8 cellular contexts compared by ENCODE assay signal in genomic region chr9:70419546-70420266, GRCh38. TPM values are rescaled to one million over a fixed set of nuclear protein-coding genes. Genes with fewer than 3 reads are reported as not detected.
DNase-seq lines count a peak whose midpoint lies in the region; ATAC-seq, FAIRE-seq and TF ChIP-seq lines count a peak whose summit lies in the region.

No MANE protein-coding gene starts in this region.

- TF ChIP-seq CTCF in endodermal cell (conservative IDR thresholded peaks at IDR 0.05) (peak; percentile 31), mesothelial cell of epicardium (IDR thresholded peaks at IDR 0.05; ENCODE audit: unreplicated experiment) (no peak)

- peak overlapping the region; percentile 89 for H3K4me3 ChIP-seq in endodermal cell (ENCODE audit: low read length)

- ATAC-seq in GM21367 (IDR thresholded peaks at IDR 0.05; ENCODE audit: unreplicated experiment), result peak; percentile 43

- peaks cover 25% of the 10 kb centered on the region for H3K27me3 ChIP-seq in endodermal cell (ENCODE audit: control insufficient read depth, insufficient read depth, low read length, poor library complexity, severe bottlenecking)

- H3K27me3 Mint-ChIP-seq in endodermal cell (ENCODE audit: insufficient read depth) (peaks cover 49% of the 10 kb centered on the region), mesothelial cell of epicardium (ENCODE audit: low read depth) (peaks cover 3% of the 10 kb centered on the region)

- peaks cover 13% of the 10 kb centered on the region for H3K4me1 Mint-ChIP-seq in endodermal cell
- H3K4me1 Mint-ChIP-seq in mesothelial cell of epicardium, result peaks cover 40% of the 10 kb centered on the region

- peak overlapping the region; percentile 93 for H3K27ac ChIP-seq in endodermal cell (ENCODE audit: low read depth, low read length)

- WGBS in endodermal cell (ENCODE audit: insufficient coverage in 1 of 2, insufficient read length in 1 of 2), 2 experiments, result 0% methylated on average over 15 to 43 of the region's 43 CpGs

- no peaks in the 10 kb centered on the region for H3K9me3 ChIP-seq in endodermal cell (ENCODE audit: control insufficient read depth, low read length)

- H3K27ac Mint-ChIP-seq in endodermal cell, result peak overlapping the region; percentile 97
- peak overlapping the region; percentile 98 for H3K27ac Mint-ChIP-seq in mesothelial cell of epicardium

- H3K9me3 Mint-ChIP-seq in endodermal cell, result no peaks in the 10 kb centered on the region
- H3K9me3 Mint-ChIP-seq in mesothelial cell of epicardium, result no peaks in the 10 kb centered on the region

- no peak for FAIRE-seq in HTR-8/SVneo (lab: Jason Lieb, UNC)

- peak overlapping the region; percentile 82 for H3K9ac ChIP-seq in endodermal cell (ENCODE audit: extremely low read depth, low read length, poor library complexity, severe bottlenecking)

- H3K4me3 Mint-ChIP-seq in endodermal cell, result peak overlapping the region; percentile 74
- H3K4me3 Mint-ChIP-seq in mesothelial cell of epicardium, result peak overlapping the region; percentile 82

- no peaks in the 10 kb centered on the region for H3K36me3 ChIP-seq in endodermal cell (ENCODE audit: control insufficient read depth, insufficient read depth, low read length)

- no peaks in the 10 kb centered on the region for H3K36me3 Mint-ChIP-seq in endodermal cell (ENCODE audit: low read depth)
- no peaks in the 10 kb centered on the region for H3K36me3 Mint-ChIP-seq in mesothelial cell of epicardium

- peaks cover 9% of the 10 kb centered on the region for H3K4me1 ChIP-seq in endodermal cell (ENCODE audit: control insufficient read depth, insufficient read depth, low read length)

- DNase-seq in COLO668 (lab: John Stamatoyannopoulos, UW; ENCODE audit: unreplicated experiment), result peak; percentile 96
- peak; percentile 76 for DNase-seq in HTR-8/SVneo (ENCODE audit: insufficient read length, low spot score)
- DNase-seq in NOMO-1 (lab: John Stamatoyannopoulos, UW; ENCODE audit: unreplicated experiment in 2 of 2), result peak; percentile 75 to 81
- peak; percentile 74 for DNase-seq in activated CD8-positive, alpha-beta memory T cell treated with anti-CD3 and anti-CD28 coated beads, Interleukin-2, amount 50 U/mL, for 24 hours (ENCODE audit: extremely low read depth)
- DNase-seq in endodermal cell, result peak; percentile 87
- peak; percentile 59 to 65 for DNase-seq in mesothelial cell of epicardium (ENCODE audit: low spot score in 2 of 2, unreplicated experiment in 2 of 2)
- peak; percentile 60 for DNase-seq in stimulated activated CD8-positive, alpha-beta memory T cell treated with anti-CD3 and anti-CD28 coated beads, Interleukin-15, amount 100 ng/mL, for 24 hours (ENCODE audit: low read depth)

RNA-seq across cellular contexts. Expression of gene KLF9, which starts 5.2 kb away (rescaled TPM):
- total RNA-seq in endodermal cell, result under 1 TPM; 0.13 to 0.31 TPM
- polyA plus RNA-seq in endodermal cell (2013, experiment 1 of 2), result 0.32 TPM
- 0.29 TPM for polyA plus RNA-seq in endodermal cell (2013, experiment 2 of 2)
- 3.4 to 3.7 TPM (median 3.6 TPM) in 3 replicates for total RNA-seq in mesothelial cell of epicardium

Comparison
In these comparisons a context has a peak if more than half of its experiments do, and no peak if none do; other contexts are left out.
1. Peak in every context shown above with its lines: DNase-seq, ATAC-seq, H3K4me3 ChIP-seq and H3K27ac ChIP-seq.